Comparison of ENCODE assay signal across 15 cellular contexts in genomic region chr13:25214371-25215252, GRCh38. TPM values are rescaled to one million over a fixed set of nuclear protein-coding genes. Genes with fewer than 3 reads are reported as not detected.
DNase-seq lines count a peak whose midpoint lies in the region; ATAC-seq and TF ChIP-seq lines count a peak whose summit lies in the region.
"Had no signal": no experiment of that assay in that cellular context is flagged by ENCODE, and none has a peak within 500 bp of the region (broad histone marks: within the 10 kb centered on the region; RNA-seq: fewer than 3 reads in every experiment).

No MANE protein-coding gene starts in this region.

- peak overlapping the region; percentile 19 for H3K4me3 Mint-ChIP-seq in nephron progenitor cell
- H3K4me3 Mint-ChIP-seq: activated CD4-positive, alpha-beta memory T cell treated with anti-CD3 and anti-CD28 coated beads, Interleukin-2, amount 10 ng/mL, durations not matched to agents 7 days and 5 days; IgD-negative memory B cell; T-cell had no signal

- TF ChIP-seq CTCF in RWPE2 (IDR thresholded peaks at IDR 0.05; ENCODE audit: poor library complexity, severe bottlenecking): peak; percentile 6
- no peak for TF ChIP-seq CTCF in fibroblast of the aortic adventitia (IDR thresholded peaks at IDR 0.05; ENCODE audit: insufficient read depth, low read length)
- no peak for TF ChIP-seq CTCF in nephron progenitor cell (IDR thresholded peaks at IDR 0.05)
- TF ChIP-seq CTCF in GM10266 (IDR thresholded peaks at IDR 0.05; ENCODE audit: control insufficient read depth, insufficient read depth, low read depth, missing control alignments): no peak
- TF ChIP-seq CTCF in mucosa of descending colon (IDR thresholded peaks at IDR 0.05): no peak

- H3K27ac ChIP-seq in RWPE2 (ENCODE audit: poor library complexity, severe bottlenecking): no peak overlapping the region
- H3K27ac ChIP-seq: C4-2B had no signal

- H3K27me3 Mint-ChIP-seq in nephron progenitor cell (ENCODE audit: low read depth, poor library complexity): peaks cover 7% of the 10 kb centered on the region

- peak overlapping the region; percentile 19 for H3K27ac Mint-ChIP-seq in nephron progenitor cell
- H3K27ac Mint-ChIP-seq: activated CD4-positive, alpha-beta memory T cell treated with anti-CD3 and anti-CD28 coated beads, Interleukin-2, amount 10 ng/mL, durations not matched to agents 7 days and 5 days; IgD-negative memory B cell; T-cell had no signal

- H3K27me3 ChIP-seq in RWPE2 (ENCODE audit: insufficient read depth, poor library complexity, severe bottlenecking): no peaks in the 10 kb centered on the region

- ATAC-seq in RWPE2 (ENCODE audit: low read depth) (no peak), HG02588 (IDR thresholded peaks at IDR 0.05; ENCODE audit: unreplicated experiment) (no peak), mucosa of descending colon (no peak)
- ATAC-seq: T-cell had no signal

- H3K4me1 ChIP-seq in RWPE2 (ENCODE audit: insufficient read depth, poor library complexity, severe bottlenecking) (peaks cover 4% of the 10 kb centered on the region), mucosa of descending colon (ENCODE audit: low read depth) (no peaks in the 10 kb centered on the region)

- H3K4me1 Mint-ChIP-seq in nephron progenitor cell: peaks cover 61% of the 10 kb centered on the region
- H3K4me1 Mint-ChIP-seq: IgD-negative memory B cell, T-cell had no signal

- no peaks in the 10 kb centered on the region for H3K36me3 Mint-ChIP-seq in nephron progenitor cell (ENCODE audit: low read depth)
- H3K36me3 Mint-ChIP-seq: IgD-negative memory B cell, T-cell had no signal

- intact Hi-C loops in mucosa of descending colon (cut with DNase I, micrococcal nuclease): no loop called here

- H3K9me3 ChIP-seq in RWPE2 (ENCODE audit: severe bottlenecking): no peaks in the 10 kb centered on the region
- no peaks in the 10 kb centered on the region for H3K9me3 ChIP-seq in mucosa of descending colon

- DNase-seq in Daoy (ENCODE audit: low read depth): peak; percentile 7
- DNase-seq in RWPE2 (ENCODE audit: low spot score): no peak
- peak; percentile 34 for DNase-seq in fibroblast of the aortic adventitia (ENCODE audit: low read depth)
- DNase-seq in nephron progenitor cell: no peak
- DNase-seq in DMS79 (lab: John Stamatoyannopoulos, UW): no peak
- DNase-seq in GM10266 (ENCODE audit: extremely low spot score): no peak
- no peak for DNase-seq in mucosa of descending colon
- DNase-seq: activated CD4-positive, alpha-beta memory T cell treated with anti-CD3 and anti-CD28 coated beads, Interleukin-2, amount 10 ng/mL, durations not matched to agents 7 days and 5 days; activated naive CD4-positive, alpha-beta T cell treated with Interleukin-2 at 50 U/mL for 16 hours; NCI-H2029; NK-92 treated with Interleukin-12 subunit alpha and Interleukin-12 subunit beta, amount 100 ng/mL, for 24 hours; T-cell had no signal

- H3K9me3 Mint-ChIP-seq in nephron progenitor cell: peaks cover 11% of the 10 kb centered on the region
- H3K9me3 Mint-ChIP-seq: activated CD4-positive, alpha-beta memory T cell treated with anti-CD3 and anti-CD28 coated beads, Interleukin-2, amount 10 ng/mL, durations not matched to agents 7 days and 5 days; IgD-negative memory B cell; T-cell had no signal

- no peak overlapping the region for H3K4me3 ChIP-seq in RWPE2 (ENCODE audit: severe bottlenecking)
- H3K4me3 ChIP-seq in fibroblast of the aortic adventitia (ENCODE audit: low read depth, low read length): no peak overlapping the region
- no peak overlapping the region for H3K4me3 ChIP-seq in mucosa of descending colon

- H3K36me3 ChIP-seq in RWPE2 (ENCODE audit: low read depth) (no peaks in the 10 kb centered on the region), mucosa of descending colon (ENCODE audit: low read depth) (no peaks in the 10 kb centered on the region)

RNA-seq across cellular contexts. Expression of gene AMER2, which starts 42.5 kb away (rescaled TPM):
- 0.40 TPM in 1 of 2 replicates, not detected in the other for total RNA-seq in Daoy (2014; rRNA removed; shearing (Covaris generic))
- total RNA-seq in fibroblast of the aortic adventitia (ENCODE audit: low replicate concordance) (not detected in 2 replicates), mucosa of descending colon (under 1 TPM in 2 of 3 donors, not detected in 1; 0.05 to 0.70 TPM)
- total RNA-seq: activated CD4-positive, alpha-beta memory T cell treated with anti-CD3 and anti-CD28 coated beads, Interleukin-2, amount 10 ng/mL, durations not matched to agents 7 days and 5 days had no signal

Comparison
In these comparisons a context has a peak if more than half of its experiments do, and no peak if none do; other contexts are left out.
1. DNase-seq: peak in Daoy (single experiment) and fibroblast of the aortic adventitia (single experiment); none in RWPE2 (single experiment), nephron progenitor cell (single experiment), DMS79 (single experiment), GM10266 (single experiment) and mucosa of descending colon (0 of 3).